ENCODE assay signal across 1 cellular context in the genomic region with DNA sequence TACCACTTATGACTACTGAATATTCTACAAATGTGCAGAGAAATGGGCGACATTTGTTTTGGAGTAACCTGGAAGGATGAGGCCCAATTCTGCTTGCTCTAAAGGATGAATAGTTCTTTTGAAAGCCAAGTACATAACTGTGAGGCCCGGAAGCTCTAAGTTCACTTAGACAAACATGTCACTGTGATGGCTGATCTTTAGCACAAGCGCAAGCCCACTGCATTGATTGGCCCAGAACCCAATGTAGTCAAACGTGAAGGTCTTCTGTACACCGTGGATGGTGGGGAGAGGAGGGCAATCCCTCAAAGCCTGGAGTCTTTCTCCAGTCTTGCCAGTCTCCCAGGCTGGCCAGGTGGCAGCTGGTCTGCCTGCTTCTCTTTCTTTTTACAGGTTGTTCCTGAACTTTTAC.
TF ChIP-seq lines count a peak whose summit lies in the region.

No MANE protein-coding gene starts in this region.

TF ChIP-seq in HepG2, 621 proteins besides CTCF, POLR2A, EP300 and RAD21 (continued from another document and continues in another):
- TF ChIP-seq ZNF800 (CRISPR knock-in tag; IDR thresholded peaks at IDR 0.05) (no peak), RELA (CRISPR knock-in tag; IDR thresholded peaks at IDR 0.05) (no peak), ZNF777 (CRISPR knock-in tag; IDR thresholded peaks at IDR 0.05) (no peak), RARG (CRISPR knock-in tag; IDR thresholded peaks at IDR 0.05; ENCODE audit: low read depth) (no peak), GFI1 (CRISPR knock-in tag; IDR thresholded peaks at IDR 0.05; ENCODE audit: borderline replicate concordance) (peak; percentile 57; the same call in 1 of the 2 replicates), PAF1 (CRISPR knock-in tag; IDR thresholded peaks at IDR 0.05) (no peak), CBX1 (IDR thresholded peaks at IDR 0.05; ENCODE audit: low read depth) (peak; percentile 53), ZNF18 (CRISPR knock-in tag; IDR thresholded peaks at IDR 0.05; ENCODE audit: insufficient replicate concordance) (no peak), RFXAP (CRISPR knock-in tag; IDR thresholded peaks at IDR 0.05; ENCODE audit: borderline replicate concordance) (no peak; the same call in 1 of the 2 replicates), ZMAT3 (CRISPR knock-in tag; conservative IDR thresholded peaks at IDR 0.05) (no peak), ZNF124 (CRISPR knock-in tag; IDR thresholded peaks at IDR 0.05) (no peak), LRRFIP1 (CRISPR knock-in tag; conservative IDR thresholded peaks at IDR 0.05) (no peak), ZNF589 (CRISPR knock-in tag; conservative IDR thresholded peaks at IDR 0.05) (no peak), ZNF567 (CRISPR knock-in tag; IDR thresholded peaks at IDR 0.05; ENCODE audit: borderline replicate concordance) (no peak), TEF (CRISPR knock-in tag; IDR thresholded peaks at IDR 0.05) (no peak), MED1 (CRISPR knock-in tag; IDR thresholded peaks at IDR 0.05) (peak; percentile 86), ZNF605 (CRISPR knock-in tag; IDR thresholded peaks at IDR 0.05) (0 out of 2 replicates have a peak, but pooled peaks have one; percentile 21), TFAP4 (IDR thresholded peaks at IDR 0.05; ENCODE audit: borderline replicate concordance, low read depth) (no peak), GABPA (IDR thresholded peaks at IDR 0.05; ENCODE audit: low read depth, low read length) (no peak), GABPA (CRISPR knock-in tag; IDR thresholded peaks at IDR 0.05; ENCODE audit: low read depth) (no peak; the same call in 1 of the 2 replicates), ZNF792 (CRISPR knock-in tag; IDR thresholded peaks at IDR 0.05) (peak; percentile 47; the same call in 1 of the 2 replicates), JUND (CRISPR knock-in tag; IDR thresholded peaks at IDR 0.05) (no peak), ZNF772 (CRISPR knock-in tag; IDR thresholded peaks at IDR 0.05) (peak; percentile 65; the same call in 1 of the 2 replicates), BORCS8-MEF2B (CRISPR knock-in tag; IDR thresholded peaks at IDR 0.05) (no peak), ISX (CRISPR knock-in tag; conservative IDR thresholded peaks at IDR 0.05) (no peak)
- TF ChIP-seq, protein P1, sequence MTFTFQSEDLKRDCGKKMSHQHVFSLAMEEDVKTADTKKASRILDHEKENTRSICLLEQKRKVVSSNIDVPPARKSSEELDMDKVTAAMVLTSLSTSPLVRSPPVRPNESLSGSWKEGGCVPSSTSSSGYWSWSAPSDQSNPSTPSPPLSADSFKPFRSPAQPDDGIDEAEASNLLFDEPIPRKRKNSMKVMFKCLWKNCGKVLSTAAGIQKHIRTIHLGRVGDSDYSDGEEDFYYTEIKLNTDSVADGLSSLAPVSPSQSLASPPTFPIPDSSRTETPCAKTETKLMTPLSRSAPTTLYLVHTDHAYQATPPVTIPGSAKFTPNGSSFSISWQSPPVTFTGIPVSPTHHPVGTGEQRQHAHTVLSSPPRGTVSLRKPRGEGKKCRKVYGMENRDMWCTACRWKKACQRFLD (CRISPR knock-in tag; IDR thresholded peaks at IDR 0.05; ENCODE audit: borderline replicate concordance) = no peak
- TF ChIP-seq, protein P2, sequence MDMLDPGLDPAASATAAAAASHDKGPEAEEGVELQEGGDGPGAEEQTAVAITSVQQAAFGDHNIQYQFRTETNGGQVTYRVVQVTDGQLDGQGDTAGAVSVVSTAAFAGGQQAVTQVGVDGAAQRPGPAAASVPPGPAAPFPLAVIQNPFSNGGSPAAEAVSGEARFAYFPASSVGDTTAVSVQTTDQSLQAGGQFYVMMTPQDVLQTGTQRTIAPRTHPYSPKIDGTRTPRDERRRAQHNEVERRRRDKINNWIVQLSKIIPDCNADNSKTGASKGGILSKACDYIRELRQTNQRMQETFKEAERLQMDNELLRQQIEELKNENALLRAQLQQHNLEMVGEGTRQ (IDR thresholded peaks at IDR 0.05; ENCODE audit: low read depth, low read length) = no peak
- TF ChIP-seq, protein P2 (CRISPR knock-in tag; IDR thresholded peaks at IDR 0.05; ENCODE audit: borderline replicate concordance) = no peak
- TF ChIP-seq, protein P3, sequence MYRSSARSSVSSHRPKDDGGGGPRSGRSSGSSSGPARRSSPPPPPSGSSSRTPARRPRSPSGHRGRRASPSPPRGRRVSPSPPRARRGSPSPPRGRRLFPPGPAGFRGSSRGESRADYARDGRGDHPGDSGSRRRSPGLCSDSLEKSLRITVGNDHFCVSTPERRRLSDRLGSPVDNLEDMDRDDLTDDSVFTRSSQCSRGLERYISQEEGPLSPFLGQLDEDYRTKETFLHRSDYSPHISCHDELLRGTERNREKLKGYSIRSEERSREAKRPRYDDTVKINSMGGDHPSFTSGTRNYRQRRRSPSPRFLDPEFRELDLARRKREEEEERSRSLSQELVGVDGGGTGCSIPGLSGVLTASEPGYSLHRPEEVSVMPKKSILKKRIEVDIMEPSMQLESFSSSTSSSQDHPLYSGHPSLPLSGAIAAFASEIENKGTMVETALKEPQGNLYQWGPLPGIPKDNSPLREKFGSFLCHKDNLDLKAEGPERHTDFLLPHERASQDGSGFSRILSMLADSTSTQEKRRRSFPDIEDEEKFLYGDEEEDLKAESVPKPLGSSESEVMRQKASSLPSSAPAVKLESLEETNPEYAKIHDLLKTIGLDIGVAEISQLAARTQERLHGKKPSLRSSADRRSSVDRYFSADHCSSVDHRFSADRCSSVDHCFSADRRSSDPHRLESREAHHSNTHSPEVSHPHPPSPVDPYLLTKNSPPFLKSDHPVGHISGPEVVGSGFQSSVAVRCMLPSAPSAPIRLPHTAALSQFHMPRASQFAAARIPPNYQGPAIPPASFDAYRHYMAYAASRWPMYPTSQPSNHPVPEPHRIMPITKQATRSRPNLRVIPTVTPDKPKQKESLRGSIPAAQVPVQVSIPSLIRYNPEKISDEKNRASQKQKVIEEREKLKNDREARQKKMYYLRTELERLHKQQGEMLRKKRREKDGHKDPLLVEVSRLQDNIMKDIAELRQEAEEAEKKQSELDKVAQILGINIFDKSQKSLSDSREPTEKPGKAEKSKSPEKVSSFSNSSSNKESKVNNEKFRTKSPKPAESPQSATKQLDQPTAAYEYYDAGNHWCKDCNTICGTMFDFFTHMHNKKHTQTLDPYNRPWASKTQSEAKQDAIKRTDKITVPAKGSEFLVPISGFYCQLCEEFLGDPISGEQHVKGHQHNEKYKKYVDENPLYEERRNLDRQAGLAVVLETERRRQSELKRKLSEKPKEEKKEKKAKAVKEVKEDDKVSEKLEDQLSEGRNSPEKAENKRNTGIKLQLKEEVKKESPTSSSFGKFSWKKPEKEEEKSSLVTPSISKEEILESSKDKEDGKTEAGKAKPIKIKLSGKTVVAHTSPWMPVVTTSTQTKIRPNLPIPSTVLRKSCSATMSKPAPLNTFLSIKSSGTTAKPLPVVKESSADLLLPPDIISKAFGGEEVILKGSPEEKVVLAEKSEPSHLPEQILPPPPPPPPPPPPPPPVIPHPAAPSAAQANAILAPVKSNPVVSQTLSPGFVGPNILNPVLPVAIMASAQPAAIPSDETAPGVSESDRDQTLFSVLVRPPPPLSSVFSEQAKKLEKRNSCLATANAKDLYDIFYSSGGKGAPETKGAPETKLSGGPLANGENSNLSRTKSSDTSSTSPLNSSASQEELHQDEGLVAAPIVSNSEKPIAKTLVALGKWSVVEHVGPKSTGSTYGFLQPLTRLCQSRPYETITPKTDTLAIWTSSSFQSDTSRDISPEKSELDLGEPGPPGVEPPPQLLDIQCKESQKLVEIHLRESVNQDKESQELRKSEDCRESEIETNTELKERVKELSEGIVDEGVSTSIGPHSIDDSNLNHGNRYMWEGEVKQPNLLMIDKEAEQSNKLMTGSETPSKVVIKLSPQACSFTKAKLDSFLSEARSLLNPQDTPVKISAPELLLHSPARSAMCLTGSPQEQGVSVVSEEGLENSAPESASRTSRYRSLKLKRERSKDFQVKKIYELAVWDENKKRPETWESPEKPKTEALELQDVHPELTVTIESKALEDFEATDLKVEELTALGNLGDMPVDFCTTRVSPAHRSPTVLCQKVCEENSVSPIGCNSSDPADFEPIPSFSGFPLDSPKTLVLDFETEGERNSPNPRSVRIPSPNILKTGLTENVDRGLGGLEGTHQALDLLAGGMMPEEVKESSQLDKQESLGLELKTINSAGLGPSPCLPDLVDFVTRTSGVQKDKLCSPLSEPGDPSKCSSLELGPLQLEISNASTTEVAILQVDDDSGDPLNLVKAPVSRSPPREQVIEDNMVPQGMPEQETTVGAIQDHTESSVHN (CRISPR knock-in tag; IDR thresholded peaks at IDR 0.05) = no peak
- TF ChIP-seq, protein P4, sequence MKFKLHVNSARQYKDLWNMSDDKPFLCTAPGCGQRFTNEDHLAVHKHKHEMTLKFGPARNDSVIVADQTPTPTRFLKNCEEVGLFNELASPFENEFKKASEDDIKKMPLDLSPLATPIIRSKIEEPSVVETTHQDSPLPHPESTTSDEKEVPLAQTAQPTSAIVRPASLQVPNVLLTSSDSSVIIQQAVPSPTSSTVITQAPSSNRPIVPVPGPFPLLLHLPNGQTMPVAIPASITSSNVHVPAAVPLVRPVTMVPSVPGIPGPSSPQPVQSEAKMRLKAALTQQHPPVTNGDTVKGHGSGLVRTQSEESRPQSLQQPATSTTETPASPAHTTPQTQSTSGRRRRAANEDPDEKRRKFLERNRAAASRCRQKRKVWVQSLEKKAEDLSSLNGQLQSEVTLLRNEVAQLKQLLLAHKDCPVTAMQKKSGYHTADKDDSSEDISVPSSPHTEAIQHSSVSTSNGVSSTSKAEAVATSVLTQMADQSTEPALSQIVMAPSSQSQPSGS (CRISPR knock-in tag; IDR thresholded peaks at IDR 0.05) = peak; percentile 52; the same call in 1 of the 2 replicates
- TF ChIP-seq, protein P5, sequence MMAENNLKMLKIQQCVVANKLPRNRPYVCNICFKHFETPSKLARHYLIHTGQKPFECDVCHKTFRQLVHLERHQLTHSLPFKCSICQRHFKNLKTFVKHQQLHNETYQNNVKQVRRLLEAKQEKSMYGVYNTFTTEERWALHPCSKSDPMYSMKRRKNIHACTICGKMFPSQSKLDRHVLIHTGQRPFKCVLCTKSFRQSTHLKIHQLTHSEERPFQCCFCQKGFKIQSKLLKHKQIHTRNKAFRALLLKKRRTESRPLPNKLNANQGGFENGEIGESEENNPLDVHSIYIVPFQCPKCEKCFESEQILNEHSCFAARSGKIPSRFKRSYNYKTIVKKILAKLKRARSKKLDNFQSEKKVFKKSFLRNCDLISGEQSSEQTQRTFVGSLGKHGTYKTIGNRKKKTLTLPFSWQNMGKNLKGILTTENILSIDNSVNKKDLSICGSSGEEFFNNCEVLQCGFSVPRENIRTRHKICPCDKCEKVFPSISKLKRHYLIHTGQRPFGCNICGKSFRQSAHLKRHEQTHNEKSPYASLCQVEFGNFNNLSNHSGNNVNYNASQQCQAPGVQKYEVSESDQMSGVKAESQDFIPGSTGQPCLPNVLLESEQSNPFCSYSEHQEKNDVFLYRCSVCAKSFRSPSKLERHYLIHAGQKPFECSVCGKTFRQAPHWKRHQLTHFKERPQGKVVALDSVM (CRISPR knock-in tag; IDR thresholded peaks at IDR 0.05) = no peak
